ENCODE assay signal across 20 cellular contexts in the genomic region with DNA sequence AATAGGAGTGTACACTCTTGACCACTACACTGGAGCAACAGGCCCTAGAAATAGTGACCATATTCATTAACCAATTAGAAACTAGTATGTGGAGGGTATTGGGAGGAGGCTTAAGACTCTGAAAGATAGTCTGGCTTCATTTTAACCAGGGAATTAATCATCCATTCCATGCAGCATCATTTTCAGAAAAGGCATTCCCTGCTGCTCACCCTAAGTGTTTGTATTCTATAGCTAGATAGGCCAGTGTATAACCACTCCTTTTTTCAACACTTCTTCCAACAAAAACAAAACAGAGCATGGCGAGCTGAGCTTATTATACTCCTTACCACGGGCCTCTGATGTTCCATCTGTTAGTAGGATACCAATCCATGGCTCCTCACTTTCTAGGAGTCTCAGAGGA.
DNase-seq lines count a peak whose midpoint lies in the region; ATAC-seq and TF ChIP-seq lines count a peak whose summit lies in the region.
"Had no signal": no experiment of that assay in that cellular context is flagged by ENCODE, and none has a peak within 500 bp of the region (broad histone marks: within the 10 kb centered on the region; RNA-seq: fewer than 3 reads in every experiment).

No MANE protein-coding gene starts in this region.

- TF ChIP-seq CTCF in cardiac muscle cell (IDR thresholded peaks at IDR 0.05; ENCODE audit: low read depth, low read length) (no peak), chondrocyte (IDR thresholded peaks at IDR 0.05) (no peak), nephron (IDR thresholded peaks at IDR 0.05; ENCODE audit: unreplicated experiment in 3 of 3) (no peak)

- H3K36me3 Mint-ChIP-seq in chondrocyte (ENCODE audit: low read depth): no peaks in the 10 kb centered on the region
- no peaks in the 10 kb centered on the region for H3K36me3 Mint-ChIP-seq in nephron (ENCODE audit: low read depth)

- H3K9me3 Mint-ChIP-seq in chondrocyte (ENCODE audit: low read depth) (no peaks in the 10 kb centered on the region), nephron (no peaks in the 10 kb centered on the region)
- H3K9me3 Mint-ChIP-seq: CD4-positive, alpha-beta T cell had no signal

- H3K27me3 Mint-ChIP-seq in chondrocyte (ENCODE audit: low read depth) (no peaks in the 10 kb centered on the region), nephron (ENCODE audit: low read depth) (peaks cover 4% of the 10 kb centered on the region)

- ATAC-seq in GM19328 (IDR thresholded peaks at IDR 0.05; ENCODE audit: unreplicated experiment): no peak
- ATAC-seq in HG02759 (IDR thresholded peaks at IDR 0.05; ENCODE audit: unreplicated experiment): no peak
- ATAC-seq: HepG2 had no signal

- H3K4me1 ChIP-seq in cardiac muscle cell (ENCODE audit: low read depth): peaks cover 79% of the 10 kb centered on the region

- no peaks in the 10 kb centered on the region for H3K9me3 ChIP-seq in cardiac muscle cell (ENCODE audit: low read depth)

- H3K4me3 Mint-ChIP-seq in chondrocyte (ENCODE audit: unreplicated experiment) (no peak overlapping the region), nephron (peak overlapping the region in 1 of 3 experiments; percentile 19)
- H3K4me3 Mint-ChIP-seq: CD4-positive, alpha-beta T cell had no signal

- H3K36me3 ChIP-seq in cardiac muscle cell: no peaks in the 10 kb centered on the region

- no peak overlapping the region for H3K4me3 ChIP-seq in cardiac muscle cell

- DNase-seq in cardiac muscle cell (ENCODE audit: low read depth in 1 of 2, low spot score in 1 of 2) (peak in 1 of 2 donors; percentile 52), cardiac septum (ENCODE audit: low spot score) (no peak), chondrocyte (ENCODE audit: low spot score) (no peak), mucosa of gallbladder (ENCODE audit: low spot score) (no peak), AG08395 (ENCODE audit: low spot score) (no peak)
- DNase-seq: 8988T; CD4-positive, alpha-beta T cell; DMS153; GF-D8; KG1; NCI-H187; NCI-H2107; NCI-H510A; NCI-H748 treated with DMSO at 0.1 percent for 48 hours; OCI-M1; SIG-M5 had no signal

- peak overlapping the region; percentile 82 for H3K27ac Mint-ChIP-seq in chondrocyte (ENCODE audit: unreplicated experiment)
- peak overlapping the region; percentile 89 to 99 (median 99) for H3K27ac Mint-ChIP-seq in nephron
- H3K27ac Mint-ChIP-seq: CD4-positive, alpha-beta T cell had no signal

- peaks cover 96% of the 10 kb centered on the region for H3K4me1 Mint-ChIP-seq in chondrocyte (ENCODE audit: low read depth)
- peaks cover 95% of the 10 kb centered on the region for H3K4me1 Mint-ChIP-seq in nephron

- intact Hi-C loops in cardiac septum (cut with DNase I): no loop called here

- H3K27me3 ChIP-seq in cardiac muscle cell: no peaks in the 10 kb centered on the region

- H3K27ac ChIP-seq in cardiac muscle cell: peak overlapping the region; percentile 48
